ENCODE assay signal across 24 cellular contexts in the genomic region with DNA sequence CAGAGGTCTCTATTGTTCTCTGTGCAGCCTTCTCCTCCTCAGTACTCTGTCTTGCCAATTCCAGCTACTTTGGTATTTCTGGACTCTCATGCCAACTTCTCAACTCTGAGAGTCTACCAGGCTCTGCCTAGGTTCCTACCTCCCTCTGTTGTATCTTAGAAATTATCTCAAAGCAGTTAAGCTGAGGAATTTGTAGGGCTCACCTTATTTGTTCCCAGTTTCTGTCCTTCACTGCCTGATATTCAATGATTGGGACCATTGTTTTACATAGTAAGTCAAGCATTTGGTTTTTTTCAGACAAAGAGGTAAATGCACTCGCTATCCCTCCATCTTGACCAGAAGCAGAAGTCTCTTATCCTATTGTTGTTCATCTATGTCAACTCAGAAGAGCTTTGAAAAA.
"Had no signal": no experiment of that assay in that cellular context is flagged by ENCODE, and none has a peak within 500 bp of the region (broad histone marks: within the 10 kb centered on the region; RNA-seq: fewer than 3 reads in every experiment).

No MANE protein-coding gene starts in this region.

- H3K27me3 Mint-ChIP-seq: dendritic cell treated with granulocyte-macrophage colony-stimulating factor and Interleukin-4, amounts not matched to agents 40 ng/mL and 50 ng/mL, for 4 days; effector memory CD8-positive, alpha-beta T cell had no signal

- H3K27me3 ChIP-seq: colonic mucosa, esophagus muscularis mucosa, esophagus squamous epithelium, foreskin keratinocyte, gastrocnemius medialis, gastroesophageal sphincter, heart left ventricle, heart right ventricle had no signal

- H3K9me3 ChIP-seq: colonic mucosa, esophagus muscularis mucosa, esophagus squamous epithelium, gastrocnemius medialis, gastroesophageal sphincter had no signal

- H3K36me3 ChIP-seq: colonic mucosa, esophagus muscularis mucosa, esophagus squamous epithelium, gastrocnemius medialis, gastroesophageal sphincter, heart left ventricle, heart right ventricle had no signal

- H3K9me3 Mint-ChIP-seq: endodermal cell had no signal

- H3K27ac ChIP-seq: colonic mucosa, coronary artery, dorsolateral prefrontal cortex, epithelial cell of prostate, esophagus muscularis mucosa, esophagus squamous epithelium, foreskin keratinocyte, gastroesophageal sphincter, heart left ventricle, heart right ventricle had no signal

- DNase-seq: colonic mucosa; cortex of kidney; dermis blood vessel endothelial cell; dorsolateral prefrontal cortex; effector CD4-positive, alpha-beta T cell; effector CD8-positive, alpha-beta T cell; effector memory CD4-positive, alpha-beta T cell; effector memory CD8-positive, alpha-beta T cell; endodermal cell; erythroblast; esophagus squamous epithelium; foreskin fibroblast; foreskin keratinocyte; foreskin melanocyte; gastrocnemius medialis; glutamatergic neuron; head of caudate nucleus; heart left ventricle; heart right ventricle had no signal

- H3K4me3 ChIP-seq: colonic mucosa, coronary artery, dorsolateral prefrontal cortex, esophagus muscularis mucosa, esophagus squamous epithelium, gastrocnemius medialis, gastroesophageal sphincter, heart left ventricle, heart right ventricle had no signal

- H3K27ac Mint-ChIP-seq: dendritic cell treated with granulocyte-macrophage colony-stimulating factor and Interleukin-4, amounts not matched to agents 40 ng/mL and 50 ng/mL, for 4 days; effector memory CD8-positive, alpha-beta T cell; endodermal cell had no signal

- H3K4me3 Mint-ChIP-seq: dendritic cell treated with granulocyte-macrophage colony-stimulating factor and Interleukin-4, amounts not matched to agents 40 ng/mL and 50 ng/mL, for 4 days; effector memory CD8-positive, alpha-beta T cell; endodermal cell had no signal

- H3K4me1 ChIP-seq: colonic mucosa, esophagus muscularis mucosa, esophagus squamous epithelium, foreskin keratinocyte, gastroesophageal sphincter, heart left ventricle, heart right ventricle had no signal
